Comparison of ENCODE assay signal across 12 cellular contexts in the genomic region with DNA sequence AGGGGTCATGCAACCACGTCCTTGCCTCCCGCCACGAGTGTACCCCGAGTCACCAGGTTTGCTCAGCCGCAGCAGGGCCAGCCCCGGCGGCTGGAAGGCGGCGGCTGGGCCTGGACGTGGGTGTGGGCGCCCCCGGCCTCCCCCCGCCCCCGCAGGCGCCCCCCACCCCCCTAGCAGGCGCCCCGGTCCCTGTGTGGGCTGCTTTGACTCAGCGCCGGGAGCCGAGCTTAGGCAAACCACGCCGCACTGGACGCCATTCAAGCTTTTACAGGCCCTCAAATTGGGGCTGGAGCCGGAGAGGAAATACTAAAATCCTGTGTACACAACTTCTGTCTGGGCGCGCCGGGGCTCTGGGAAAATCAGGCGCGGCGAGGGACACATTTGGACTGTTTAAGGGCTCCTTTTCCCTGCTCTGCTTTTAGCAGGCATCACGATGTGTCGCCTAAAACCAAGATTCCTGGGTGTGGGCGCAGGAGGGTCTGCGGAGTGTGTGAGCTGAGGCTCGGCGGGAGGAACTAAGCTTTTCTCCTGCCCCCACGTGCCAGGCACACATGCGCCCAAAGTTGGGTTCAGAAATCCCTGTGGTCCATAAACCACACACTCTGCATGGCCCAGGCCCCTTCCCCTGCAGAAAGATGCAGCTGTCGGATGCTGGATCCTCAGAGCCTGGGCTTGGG. TPM values are rescaled to one million over a fixed set of nuclear protein-coding genes. Genes with fewer than 3 reads are reported as not detected.
DNase-seq lines count a peak whose midpoint lies in the region; ATAC-seq, FAIRE-seq and TF ChIP-seq lines count a peak whose summit lies in the region.
"Had no signal": no experiment of that assay in that cellular context is flagged by ENCODE, and none has a peak within 500 bp of the region (broad histone marks: within the 10 kb centered on the region; RNA-seq: fewer than 3 reads in every experiment).

No MANE protein-coding gene starts in this region.

- H3K4me2 ChIP-seq in astrocyte (ENCODE audit: low read length): peak overlapping the region; percentile 57
- H3K4me2 ChIP-seq in hepatocyte: peak overlapping the region; percentile 64

- H3K4me3 ChIP-seq in H7 (ENCODE audit: insufficient read depth, low read depth, low read length) (no peak overlapping the region), astrocyte (ENCODE audit: insufficient read depth, low read depth, low read length) (no peak overlapping the region), hepatocyte (no peak overlapping the region), suprapubic skin (peak overlapping the region; percentile 19)

- TF ChIP-seq CTCF in astrocyte (IDR thresholded peaks at IDR 0.05; ENCODE audit: insufficient read depth, low read depth, low read length) (no peak), hepatocyte (IDR thresholded peaks at IDR 0.05; ENCODE audit: poor library complexity) (no peak), suprapubic skin (IDR thresholded peaks at IDR 0.05) (no peak)

- no peak overlapping the region for H3K4me3 Mint-ChIP-seq in astrocyte (ENCODE audit: unreplicated experiment)

- no peak for TF ChIP-seq EP300 in suprapubic skin (IDR thresholded peaks at IDR 0.05)

- H3K27ac Mint-ChIP-seq in astrocyte (ENCODE audit: unreplicated experiment): no peak overlapping the region
- H3K27ac Mint-ChIP-seq: IgD-negative memory B cell had no signal

- no peaks in the 10 kb centered on the region for H3K36me3 ChIP-seq in H7 (replicated peaks; ENCODE audit: control insufficient read depth, insufficient read depth, low read length)
- no peaks in the 10 kb centered on the region for H3K36me3 ChIP-seq in astrocyte (ENCODE audit: insufficient read depth, low read length)
- no peaks in the 10 kb centered on the region for H3K36me3 ChIP-seq in hepatocyte (replicated peaks; ENCODE audit: insufficient read depth, low read depth)
- no peaks in the 10 kb centered on the region for H3K36me3 ChIP-seq in suprapubic skin

- DNase-seq in H7 (peak; percentile 43), astrocyte (ENCODE audit: low read depth) (peak; percentile 53), hepatocyte (ENCODE audit: low spot score) (peak; percentile 80), suprapubic skin (ENCODE audit: low spot score in 2 of 2) (peak; percentile 69 to 80), cerebellum (ENCODE audit: low spot score) (no peak), NCI-H2171 (lab: John Stamatoyannopoulos, UW) (no peak)
- DNase-seq: activated T-cell treated with anti-CD3 and anti-CD28 coated beads for 4 hours, NCI-H446, T-helper 1 cell had no signal

- peak overlapping the region; percentile 72 for H2AFZ ChIP-seq in astrocyte (ENCODE audit: low read depth, low read length)
- H2AFZ ChIP-seq in hepatocyte: no peak overlapping the region

- no peak for ATAC-seq in GM21529 (IDR thresholded peaks at IDR 0.05; ENCODE audit: unreplicated experiment)
- no peak for ATAC-seq in GM21515 (IDR thresholded peaks at IDR 0.05; ENCODE audit: unreplicated experiment)

- peaks cover 5% of the 10 kb centered on the region for H3K4me1 ChIP-seq in astrocyte (ENCODE audit: insufficient read depth, low read length)
- H3K4me1 ChIP-seq in hepatocyte (ENCODE audit: insufficient read depth): peaks cover 13% of the 10 kb centered on the region
- H3K4me1 ChIP-seq in suprapubic skin: peaks cover 14% of the 10 kb centered on the region

- H3K27me3 Mint-ChIP-seq in astrocyte (ENCODE audit: low read depth, unreplicated experiment): peaks cover 55% of the 10 kb centered on the region

- H3K4me1 Mint-ChIP-seq in astrocyte (ENCODE audit: low read depth, unreplicated experiment): no peaks in the 10 kb centered on the region

- no peak for TF ChIP-seq POLR2A in suprapubic skin (IDR thresholded peaks at IDR 0.05)

- no peaks in the 10 kb centered on the region for H4K20me1 ChIP-seq in astrocyte (ENCODE audit: insufficient read depth, low read length)
- no peaks in the 10 kb centered on the region for H4K20me1 ChIP-seq in hepatocyte (ENCODE audit: insufficient read depth, poor library complexity, severe bottlenecking)

- no peaks in the 10 kb centered on the region for H3K9me2 ChIP-seq in hepatocyte (replicated peaks; ENCODE audit: insufficient read depth)

- no peaks in the 10 kb centered on the region for H3K9me3 Mint-ChIP-seq in astrocyte (ENCODE audit: unreplicated experiment)
- H3K9me3 Mint-ChIP-seq: IgD-negative memory B cell had no signal

- no peak overlapping the region for H3K27ac ChIP-seq in astrocyte (ENCODE audit: low read depth, low read length)
- H3K27ac ChIP-seq in hepatocyte: peak overlapping the region; percentile 75
- peak overlapping the region; percentile 26 for H3K27ac ChIP-seq in suprapubic skin

- no peaks in the 10 kb centered on the region; the same call in none of the 2 replicates for H3K27me3 ChIP-seq in H7 (ENCODE audit: control insufficient read depth, insufficient read depth, low read length)
- H3K27me3 ChIP-seq in astrocyte (ENCODE audit: insufficient read depth, low read length): no peaks in the 10 kb centered on the region
- no peaks in the 10 kb centered on the region for H3K27me3 ChIP-seq in hepatocyte
- H3K27me3 ChIP-seq in suprapubic skin: peaks cover 2% of the 10 kb centered on the region

- FAIRE-seq in astrocyte (lab: Jason Lieb, UNC): no peak

- H3K9me3 ChIP-seq in astrocyte (ENCODE audit: insufficient read depth, low read depth, low read length) (no peaks in the 10 kb centered on the region), hepatocyte (ENCODE audit: low read depth) (no peaks in the 10 kb centered on the region), suprapubic skin (no peaks in the 10 kb centered on the region)

- H3K9ac ChIP-seq in astrocyte (ENCODE audit: low read length): peak overlapping the region; percentile 21

- 39% methylated on average over 25 of the region's 39 CpGs for WGBS in hepatocyte (ENCODE audit: low lambda C conversion rate, missing lambda C conversion rate)
- 51% methylated on average over 15 of the region's 39 CpGs for WGBS in suprapubic skin

- no peaks in the 10 kb centered on the region for H3K79me2 ChIP-seq in astrocyte (ENCODE audit: insufficient read depth, low read length)
- no peaks in the 10 kb centered on the region for H3K79me2 ChIP-seq in hepatocyte

- no peaks in the 10 kb centered on the region for H3K36me3 Mint-ChIP-seq in astrocyte (ENCODE audit: low read depth, unreplicated experiment)
- H3K36me3 Mint-ChIP-seq: IgD-negative memory B cell had no signal

RNA-seq across cellular contexts. Expression of a gene that starts 57.5 kb away (rescaled TPM):
- 0.33 and 1.1 TPM in 2 replicates for total RNA-seq in H7 (2014; rRNA removed; shearing (Covaris generic))
- total RNA-seq in astrocyte (1.2 and 1.9 TPM in 2 replicates), hepatocyte (2.0 and 2.9 TPM in 2 replicates), suprapubic skin (10 to 100 TPM in 3 of 4 donors, 1 to 10 TPM in 1; 9.7 to 30.3 (median 27.3) TPM), cerebellum (13.2 TPM)
- 1.3 and 2.1 TPM in 2 replicates for polyA plus RNA-seq in hepatocyte
- polyA plus RNA-seq: IgD-negative memory B cell had no signal

Comparison
In these comparisons a context has a peak if more than half of its experiments do, and no peak if none do; other contexts are left out.
1. DNase-seq: peak in H7 (single experiment), astrocyte (single experiment), hepatocyte (single experiment) and suprapubic skin (2 of 2); none in cerebellum (single experiment) and NCI-H2171 (single experiment).